Comparison of ENCODE assay signal across 20 cellular contexts in genomic region chr1:218034464-218034863, GRCh38.
DNase-seq lines count a peak whose midpoint lies in the region; ATAC-seq and TF ChIP-seq lines count a peak whose summit lies in the region.
"Had no signal": no experiment of that assay in that cellular context is flagged by ENCODE, and none has a peak within 500 bp of the region (broad histone marks: within the 10 kb centered on the region; RNA-seq: fewer than 3 reads in every experiment).

No MANE protein-coding gene starts in this region.

- in situ Hi-C loops in GM23248 (cut with MboI) = no loop called here

- H3K27me3 Mint-ChIP-seq in WTC11 (ENCODE audit: low read depth) (no peaks in the 10 kb centered on the region; the same call in 1 of the 2 replicates), neural progenitor cell (ENCODE audit: insufficient read depth, low read depth) (peaks cover 26% of the 10 kb centered on the region), CD14-positive monocyte (ENCODE audit: low read depth in 3 of 3) (no peaks in the 10 kb centered on the region)
- H3K27me3 Mint-ChIP-seq: CD4-positive, alpha-beta T cell had no signal

- H3K4me1 ChIP-seq in iPS DF 6.9 (ENCODE audit: control insufficient read depth, insufficient read depth, low read length) = no peaks in the 10 kb centered on the region; the same call in 1 of the 2 replicates
- H3K4me1 ChIP-seq in neural progenitor cell = peaks cover 55% of the 10 kb centered on the region
- H3K4me1 ChIP-seq in GM23248 (ENCODE audit: insufficient read depth) = no peaks in the 10 kb centered on the region
- no peaks in the 10 kb centered on the region for H3K4me1 ChIP-seq in body of pancreas
- H3K4me1 ChIP-seq: BE2C, Caco-2 had no signal

- H3K27ac Mint-ChIP-seq in WTC11 (no peak overlapping the region; the same call in 1 of the 2 replicates), neural progenitor cell (no peak overlapping the region), CD14-positive monocyte (no peak overlapping the region)
- H3K27ac Mint-ChIP-seq: CD4-positive, alpha-beta T cell had no signal

- H3K9me2 ChIP-seq in GM23248 (ENCODE audit: insufficient read depth) = no peaks in the 10 kb centered on the region

- POLR2A ChIA-PET in WTC11 (lab: Charles Lee) = no interaction called here

- peak overlapping the region; percentile 69 for H3K4me2 ChIP-seq in neural progenitor cell
- no peak overlapping the region for H3K4me2 ChIP-seq in GM23248 (ENCODE audit: unreplicated experiment)
- H3K4me2 ChIP-seq: KMS-11 had no signal

- H4K20me1 ChIP-seq in neural progenitor cell (ENCODE audit: low read depth) (no peaks in the 10 kb centered on the region), GM23248 (ENCODE audit: insufficient read depth) (no peaks in the 10 kb centered on the region)

- H3K79me2 ChIP-seq in neural progenitor cell (ENCODE audit: low read depth) = no peaks in the 10 kb centered on the region
- H3K79me2 ChIP-seq in GM23248 (ENCODE audit: insufficient read depth) = no peaks in the 10 kb centered on the region

- H3F3A ChIP-seq in neural progenitor cell (ENCODE audit: low read depth) = peaks cover 32% of the 10 kb centered on the region
- no peaks in the 10 kb centered on the region for H3F3A ChIP-seq in GM23248 (ENCODE audit: insufficient read depth)

- TF ChIP-seq POLR2A in body of pancreas (IDR thresholded peaks at IDR 0.05) = no peak

- intact Hi-C loops in CD14-positive monocyte (cut with micrococcal nuclease) (no loop called here), body of pancreas (cut with DNase I) (no loop called here)

- no peak overlapping the region for H2AFZ ChIP-seq in neural progenitor cell (replicated peaks)
- no peak overlapping the region for H2AFZ ChIP-seq in GM23248

- H3K36me3 Mint-ChIP-seq in WTC11 (no peaks in the 10 kb centered on the region), neural progenitor cell (no peaks in the 10 kb centered on the region), CD14-positive monocyte (no peaks in the 10 kb centered on the region)

- H3K27ac ChIP-seq in iPS DF 6.9 (ENCODE audit: low read length) (no peak overlapping the region), neural progenitor cell (no peak overlapping the region), GM23248 (no peak overlapping the region), body of pancreas (no peak overlapping the region)
- H3K27ac ChIP-seq: KMS-11 had no signal

- H3K4me3 ChIP-seq in H7 (ENCODE audit: insufficient read depth, low read depth, low read length) = no peak overlapping the region
- no peak overlapping the region for H3K4me3 ChIP-seq in iPS DF 6.9 (ENCODE audit: low read length)
- peak overlapping the region; percentile 21 for H3K4me3 ChIP-seq in neural progenitor cell
- no peak overlapping the region for H3K4me3 ChIP-seq in GM23248
- H3K4me3 ChIP-seq in body of pancreas = no peak overlapping the region

- CTCF ChIA-PET in WTC11 (lab: Charles Lee) = interaction anchor here (0.9 to 1.4 kb wide), 2 partner anchors 16 to 18 kb away, joined by 3 to 5 read pairs; no protein-coding TSS in a partner anchor

- H3K4me3 Mint-ChIP-seq in WTC11 (peak overlapping the region; percentile 18; the same call in 1 of the 2 replicates), neural progenitor cell (no peak overlapping the region), CD14-positive monocyte (no peak overlapping the region)
- H3K4me3 Mint-ChIP-seq: CD4-positive, alpha-beta T cell had no signal

- no CpG with 5 or more reads among the region's 7 CpGs for WGBS in iPS DF 6.9 (ENCODE audit: insufficient coverage, insufficient read length)
- WGBS in GM23248 (ENCODE audit: low coverage in 1 of 2, low lambda C conversion rate in 2 of 2, missing lambda C conversion rate in 2 of 2), 2 experiments = 53 to 56% methylated on average over 7 of the region's 7 CpGs
- 49 to 67% methylated on average over 7 of the region's 7 CpGs for WGBS in body of pancreas, 2 donors

- TF ChIP-seq CTCF in WTC11 (IDR thresholded peaks at IDR 0.05) = no peak
- TF ChIP-seq CTCF in neural progenitor cell (IDR thresholded peaks at IDR 0.05) = no peak
- no peak for TF ChIP-seq CTCF in CD14-positive monocyte (IDR thresholded peaks at IDR 0.05)
- no peak for TF ChIP-seq CTCF in body of pancreas (IDR thresholded peaks at IDR 0.05)

- DNase-seq in H7 (peak; percentile 19), WTC11 (ENCODE audit: low spot score) (peak; percentile 41), iPS DF 6.9 (ENCODE audit: low read depth, low spot score) (peak; percentile 41), neural progenitor cell (ENCODE audit: low spot score) (peak; percentile 90), CD14-positive monocyte (ENCODE audit: low spot score) (no peak), GM23248 (no peak), body of pancreas (no peak)
- DNase-seq: BE2C; Caco-2; CD4-positive, alpha-beta T cell; DMS53; EL; HCEC 1CT; NCI-H187; NCI-H2107; NCI-H510A; NCI-H82; SHP77 treated with DMSO at 0.1 percent for 48 hours had no signal

- H3K36me3 ChIP-seq in H7 (replicated peaks; ENCODE audit: control insufficient read depth, insufficient read depth, low read length) (no peaks in the 10 kb centered on the region), iPS DF 6.9 (ENCODE audit: control insufficient read depth, insufficient read depth, low read length) (no peaks in the 10 kb centered on the region), neural progenitor cell (no peaks in the 10 kb centered on the region), GM23248 (ENCODE audit: low read depth) (no peaks in the 10 kb centered on the region), body of pancreas (replicated peaks in 1 of 2; ENCODE audit: insufficient read depth in 1 of 2, low read depth in 2 of 2) (no peaks in the 10 kb centered on the region)
- H3K36me3 ChIP-seq: BE2C had no signal

- peak; percentile 98 for ATAC-seq in WTC11
- ATAC-seq in body of pancreas = no peak
- ATAC-seq: SK-N-SH treated with all-trans-retinoic acid at 6 μM for 48 hours had no signal

- H3K4me1 Mint-ChIP-seq in WTC11 (peaks cover 44% of the 10 kb centered on the region), neural progenitor cell (peaks cover 27% of the 10 kb centered on the region), CD14-positive monocyte (no peaks in the 10 kb centered on the region)

- H3K9ac ChIP-seq in neural progenitor cell (no peak overlapping the region), GM23248 (no peak overlapping the region)
- H3K9ac ChIP-seq: KMS-11 had no signal

- H3K9me3 Mint-ChIP-seq in WTC11 = peaks cover 12% of the 10 kb centered on the region
- peaks cover 13% of the 10 kb centered on the region for H3K9me3 Mint-ChIP-seq in neural progenitor cell
- peaks cover 0 to 6% (median 0%) of the 10 kb centered on the region in 7 donors for H3K9me3 Mint-ChIP-seq in CD14-positive monocyte

- H3K9me3 ChIP-seq in iPS DF 6.9 (ENCODE audit: control insufficient read depth, insufficient read depth, low read length) (no peaks in the 10 kb centered on the region), neural progenitor cell (ENCODE audit: low read depth) (peaks cover 4% of the 10 kb centered on the region), GM23248 (ENCODE audit: low read depth) (no peaks in the 10 kb centered on the region), body of pancreas (no peaks in the 10 kb centered on the region)
- H3K9me3 ChIP-seq: BE2C, Caco-2 had no signal

- H3K27me3 ChIP-seq in H7 (ENCODE audit: control insufficient read depth, insufficient read depth, low read length) (no peaks in the 10 kb centered on the region), iPS DF 6.9 (ENCODE audit: control insufficient read depth, insufficient read depth, low read length) (no peaks in the 10 kb centered on the region), neural progenitor cell (no peaks in the 10 kb centered on the region), GM23248 (replicated peaks; ENCODE audit: insufficient read depth) (no peaks in the 10 kb centered on the region), body of pancreas (no peaks in the 10 kb centered on the region)
- H3K27me3 ChIP-seq: BE2C had no signal

TF ChIP-seq in WTC11, 78 proteins besides CTCF, POLR2A, EP300 and RAD21:
- TF ChIP-seq TEAD1 (CRISPR knock-in tag; IDR thresholded peaks at IDR 0.05) (0 out of 2 replicates have a peak, but pooled peaks have one; percentile 19), FOXK1 (CRISPR knock-in tag; IDR thresholded peaks at IDR 0.05) (peak; percentile 75; the same call in 1 of the 2 replicates), TP53 (CRISPR knock-in tag; IDR thresholded peaks at IDR 0.05) (no peak), USF1 (CRISPR knock-in tag; IDR thresholded peaks at IDR 0.05) (peak; percentile 52; the same call in 1 of the 2 replicates), USF2 (CRISPR knock-in tag; IDR thresholded peaks at IDR 0.05) (peak; percentile 46), SMAD3 (CRISPR knock-in tag; IDR thresholded peaks at IDR 0.05; ENCODE audit: borderline replicate concordance) (no peak), ZMAT4 (CRISPR knock-in tag; IDR thresholded peaks at IDR 0.05) (no peak)

Comparison
In these comparisons a context has a peak if more than half of its experiments do, and no peak if none do; other contexts are left out.
1. DNase-seq: peak in H7 (single experiment), WTC11 (single experiment), iPS DF 6.9 (single experiment) and neural progenitor cell (single experiment); none in CD14-positive monocyte (single experiment), GM23248 (single experiment) and body of pancreas (0 of 4).